In genomic region chr6:169372616-169373015, GRCh38 we compare ENCODE assay signal across 20 cellular contexts.
DNase-seq lines count a peak whose midpoint lies in the region; ATAC-seq, FAIRE-seq and TF ChIP-seq lines count a peak whose summit lies in the region.
"Had no signal": no experiment of that assay in that cellular context is flagged by ENCODE, and none has a peak within 500 bp of the region (broad histone marks: within the 10 kb centered on the region; RNA-seq: fewer than 3 reads in every experiment).

No MANE protein-coding gene starts in this region.

- no peak for TF ChIP-seq POLR2A in GM12878 (IDR thresholded peaks at IDR 0.05; ENCODE audit: low read depth, low read length)

- no peak for ATAC-seq in GM12878
- no peak for ATAC-seq in GM19455 (IDR thresholded peaks at IDR 0.05; ENCODE audit: unreplicated experiment)
- ATAC-seq: CD8-positive, alpha-beta T cell had no signal

- H3K79me2 ChIP-seq in GM12878 (ENCODE audit: control insufficient read depth, insufficient read depth, low read length) (no peaks in the 10 kb centered on the region), keratinocyte (ENCODE audit: control insufficient read depth, insufficient read depth, low read length) (no peaks in the 10 kb centered on the region)

- RAD21 ChIA-PET in GM12878 (lab: Charles Lee; ENCODE audit: unreplicated experiment), result no interaction called here

- TF ChIP-seq CTCF in HEK293 (tag by site-specific recombination; IDR thresholded peaks at IDR 0.05) (no peak), GM12878 (IDR thresholded peaks at IDR 0.05 in 2 of 3, conservative IDR thresholded peaks at IDR 0.05 in 1 of 3; ENCODE audit: control insufficient read depth in 2 of 3, extremely low read depth in 1 of 3, insufficient read depth in 1 of 3, low read depth in 3 of 3, low read length in 3 of 3) (no peak), keratinocyte (optimal IDR thresholded peaks at IDR 0.05 in 1 of 3, IDR thresholded peaks at IDR 0.05 in 1 of 3, conservative IDR thresholded peaks at IDR 0.05 in 1 of 3; ENCODE audit: extremely low read depth in 1 of 3, insufficient read depth in 2 of 3, low read length in 3 of 3) (no peak)

- H3K36me3 ChIP-seq in HEK293 (ENCODE audit: control insufficient read depth in 2 of 2, insufficient read depth in 1 of 2, low read length in 2 of 2) (no peaks in the 10 kb centered on the region), GM12878 (ENCODE audit: control insufficient read depth in 2 of 2, insufficient read depth in 2 of 2, low read length in 1 of 2) (no peaks in the 10 kb centered on the region), keratinocyte (ENCODE audit: control insufficient read depth in 2 of 2, extremely low read depth in 1 of 2, insufficient read depth in 2 of 2, low read length in 2 of 2) (no peaks in the 10 kb centered on the region)
- H3K36me3 ChIP-seq: BLaER1 had no signal

- H3K9ac ChIP-seq in GM12878 (ENCODE audit: control insufficient read depth, insufficient read depth, low read length) (no peak overlapping the region), keratinocyte (ENCODE audit: control insufficient read depth, extremely low read depth, insufficient read depth, low read length) (no peak overlapping the region)
- H3K9ac ChIP-seq: BLaER1 had no signal

- intact Hi-C loops in GM12878 (cut with micrococcal nuclease; ENCODE audit: unreplicated experiment), result no loop called here

- H4K20me1 ChIP-seq in GM12878 (ENCODE audit: control insufficient read depth, insufficient read depth) (no peaks in the 10 kb centered on the region), keratinocyte (ENCODE audit: control insufficient read depth, extremely low read depth, insufficient read depth, low read length) (no peaks in the 10 kb centered on the region)
- H4K20me1 ChIP-seq: BLaER1 had no signal

- no peak overlapping the region for H3K4me2 ChIP-seq in GM12878 (ENCODE audit: control insufficient read depth, insufficient read depth)
- H3K4me2 ChIP-seq in keratinocyte (ENCODE audit: control insufficient read depth, extremely low read depth, insufficient read depth, low read depth, low read length), result no peak overlapping the region
- H3K4me2 ChIP-seq: BLaER1 had no signal

- DNase-seq in GM12878 (ENCODE audit: low read depth, low spot score) (no peak), keratinocyte (ENCODE audit: low read depth, low spot score) (no peak), DMS153 (lab: John Stamatoyannopoulos, UW) (no peak), LoVo (ENCODE audit: low spot score) (no peak)
- DNase-seq: CD4-positive, CD25-positive, alpha-beta regulatory T cell; CD8-positive, alpha-beta T cell; DMS79; EL; GDM1; GOT3; H7; HCEC 1CT; HFFc6 had no signal

- H3K9me3 ChIP-seq in HEK293 (ENCODE audit: control insufficient read depth, insufficient read depth, low read depth, low read length) (no peaks in the 10 kb centered on the region), GM12878 (replicated peaks; ENCODE audit: control insufficient read depth, insufficient read depth, low read length) (no peaks in the 10 kb centered on the region; the same call in 2 of the 3 replicates), keratinocyte (ENCODE audit: control insufficient read depth, low read depth, low read length) (peaks cover 13% of the 10 kb centered on the region)
- H3K9me3 ChIP-seq: Caco-2 had no signal

- no peak for FAIRE-seq in GM12878 (lab: Jason Lieb, UNC)
- FAIRE-seq in keratinocyte (lab: Jason Lieb, UNC), result peak; percentile 23
- FAIRE-seq: A204.1 had no signal

- SMC1A ChIA-PET in GM12878 (lab: Charles Lee; ENCODE audit: uncharacterized antibody, unreplicated experiment), result no interaction called here

- H3K27me3 ChIP-seq in GM12878 (replicated peaks in 1 of 2; ENCODE audit: control insufficient read depth in 2 of 2, insufficient read depth in 2 of 2, low read length in 1 of 2) (no peaks in the 10 kb centered on the region), keratinocyte (ENCODE audit: control insufficient read depth, extremely low read depth, insufficient read depth, low read length) (no peaks in the 10 kb centered on the region)
- H3K27me3 ChIP-seq: BLaER1 had no signal

- dilution Hi-C loops in keratinocyte (cut with MboI; ENCODE audit: extremely low pct_ligation_motif_present, low sequenced_read_pairs), result no loop called here

- 57% methylated on average over 4 of the region's 6 CpGs for WGBS in GM12878 (ENCODE audit: insufficient coverage, insufficient replicate concordance, low lambda C conversion rate, missing lambda C conversion rate)

- POLR2A ChIA-PET in HEK293 (lab: Yijun Ruan, JAX), result no interaction called here
- POLR2A ChIA-PET in GM12878 (lab: Charles Lee), result no interaction called here

- no TSS peak for BruUV-seq in GM12878 (replicated peaks; lab: Mats Ljungman, UMichigan)

- TF ChIP-seq EP300 in GM12878 (IDR thresholded peaks at IDR 0.05; ENCODE audit: borderline replicate concordance in 1 of 2, control insufficient read depth in 1 of 2, low read depth in 2 of 2, low read length in 2 of 2), result no peak

- H3K4me3 ChIP-seq in HEK293 (ENCODE audit: low read depth, low read length) (no peak overlapping the region), GM12878 (no peak overlapping the region), keratinocyte (ENCODE audit: control insufficient read depth in 2 of 3, extremely low read depth in 1 of 3, insufficient read depth in 2 of 3, low read depth in 1 of 3, low read length in 3 of 3) (no peak overlapping the region)
- H3K4me3 ChIP-seq: BLaER1 had no signal

- no peaks in the 10 kb centered on the region for H3K9me1 ChIP-seq in keratinocyte (ENCODE audit: control insufficient read depth, extremely low read depth, insufficient read depth, low read length)

- CTCF ChIA-PET in HEK293 (lab: Yijun Ruan, JAX) (no interaction called here), GM12878 (lab: Yijun Ruan, JAX) (no interaction called here)

- no peak overlapping the region for H2AFZ ChIP-seq in GM12878 (ENCODE audit: control insufficient read depth, low read depth, low read length)
- H2AFZ ChIP-seq in keratinocyte (ENCODE audit: control insufficient read depth, low read length), result no peak overlapping the region

- in situ Hi-C loops in GM12878 (cut with MboI), result no loop called here

- no peak for TF ChIP-seq RAD21 in GM12878 (IDR thresholded peaks at IDR 0.05; ENCODE audit: insufficient read depth, low read depth, low read length)

- H3K4me1 ChIP-seq in HEK293 (ENCODE audit: control insufficient read depth, insufficient read depth, low read length) (no peaks in the 10 kb centered on the region), GM12878 (ENCODE audit: control insufficient read depth, insufficient read depth, low read length) (no peaks in the 10 kb centered on the region), keratinocyte (ENCODE audit: control insufficient read depth, extremely low read depth, insufficient read depth, low read length) (peaks cover 22% of the 10 kb centered on the region)
- H3K4me1 ChIP-seq: Caco-2 had no signal

- H3K27ac ChIP-seq in HEK293 (ENCODE audit: extremely low read depth, low read depth, low read length), result no peak overlapping the region
- no peak overlapping the region for H3K27ac ChIP-seq in GM12878 (ENCODE audit: control insufficient read depth, insufficient read depth)
- H3K27ac ChIP-seq in keratinocyte (ENCODE audit: control insufficient read depth, insufficient read depth, low read length), result no peak overlapping the region
- H3K27ac ChIP-seq: 22Rv1, BLaER1, C4-2B had no signal

TF ChIP-seq in HEK293, 187 proteins besides CTCF, POLR2A, EP300 and RAD21:
- no peak for TF ChIP-seq ZNF426 (tag by site-specific recombination; IDR thresholded peaks at IDR 0.05)
- TF ChIP-seq BCL11A (tag by site-specific recombination; IDR thresholded peaks at IDR 0.05; ENCODE audit: low read depth), result no peak
- TF ChIP-seq ZNF785 (tag by site-specific recombination; IDR thresholded peaks at IDR 0.05), result 0 out of 2 replicates have a peak, but pooled peaks have one; percentile 40
- 0 out of 2 replicates have a peak, but pooled peaks have one; percentile 35 for TF ChIP-seq ZNF488 (tag by site-specific recombination; IDR thresholded peaks at IDR 0.05)
- TF ChIP-seq HOXC10 (CRISPR knock-in tag; IDR thresholded peaks at IDR 0.05), result no peak
- TF ChIP-seq ZNF747 (tag by site-specific recombination; IDR thresholded peaks at IDR 0.05), result no peak
- no peak for TF ChIP-seq SP3 (tag by site-specific recombination; IDR thresholded peaks at IDR 0.05)
- TF ChIP-seq ZNF670 (tag by site-specific recombination; IDR thresholded peaks at IDR 0.05; ENCODE audit: low read depth), result peak; percentile 69; the same call in 1 of the 2 replicates
- TF ChIP-seq ZNF202 (tag by site-specific recombination; IDR thresholded peaks at IDR 0.05; ENCODE audit: borderline replicate concordance), result peak; percentile 45; the same call in 1 of the 2 replicates
TF ChIP-seq in HEK293: peak in this region for 4.

TF ChIP-seq in GM12878, 131 proteins besides CTCF, POLR2A, EP300 and RAD21:
- TF ChIP-seq FOXK2 (IDR thresholded peaks at IDR 0.05), result 0 out of 2 replicates have a peak, but pooled peaks have one; percentile 19
- no peak for TF ChIP-seq PML (IDR thresholded peaks at IDR 0.05; ENCODE audit: low read length)
- TF ChIP-seq SIN3A (IDR thresholded peaks at IDR 0.05; ENCODE audit: low read depth, low read length), result no peak
- no peak for TF ChIP-seq SREBF1 (IDR thresholded peaks at IDR 0.05; ENCODE audit: low read length)
